In genomic region chr18:67634631-67635338, GRCh38 we compare ENCODE assay signal across 17 cellular contexts.
A peak's percentile ranks its signal among the peaks of the same experiment; 100 is the strongest.
DNase-seq lines count a peak whose midpoint lies in the region; ATAC-seq and TF ChIP-seq lines count a peak whose summit lies in the region.
"Had no signal": no experiment of that assay in that cellular context is flagged by ENCODE, and none has a peak within 500 bp of the region (broad histone marks: within the 10 kb centered on the region; RNA-seq: fewer than 3 reads in every experiment).

No MANE protein-coding gene starts in this region.

- H3K4me1 Mint-ChIP-seq in activated T-helper 17 cell treated with anti-CD3 and anti-CD28 coated beads, Interleukin-2, amount 50 U/mL, for 72 hours, result no peaks in the 10 kb centered on the region
- no peaks in the 10 kb centered on the region for H3K4me1 Mint-ChIP-seq in type B pancreatic cell (ENCODE audit: unreplicated experiment)

- H3K4me1 ChIP-seq in HUES6 (ENCODE audit: control insufficient read depth, insufficient read depth, low read length) (peaks cover 53% of the 10 kb centered on the region), SJCRH30 (peaks cover 13% of the 10 kb centered on the region)

- H3K27me3 ChIP-seq in HUES6 (ENCODE audit: control insufficient read depth, insufficient read depth, low read length) (no peaks in the 10 kb centered on the region), SJCRH30 (no peaks in the 10 kb centered on the region)

- no peaks in the 10 kb centered on the region for H3K9me3 Mint-ChIP-seq in activated T-helper 17 cell treated with anti-CD3 and anti-CD28 coated beads, Interleukin-2, amount 50 U/mL, for 72 hours
- H3K9me3 Mint-ChIP-seq in type B pancreatic cell, result no peaks in the 10 kb centered on the region

- DNase-seq in ELF-1 (ENCODE audit: low read depth, low spot score) (peak; percentile 6), SJCRH30 (peak; percentile 17 to 62), iPS-NIHi11 (ENCODE audit: low spot score) (peak; percentile 58), MV-4-11 (lab: John Stamatoyannopoulos, UW) (no peak), type B pancreatic cell (ENCODE audit: extremely low spot score, unreplicated experiment) (no peak), activated gamma-delta T cell (lab: John Stamatoyannopoulos, UW) (no peak)
- DNase-seq: Calu3; CD4-positive, alpha-beta T cell; Kasumi-1; NCI-H1436; NCI-H2029 treated with DMSO at 0.1 percent for 48 hours; NCI-H345; NCI-H526 treated with DMSO at 0.1 percent for 48 hours; PC-3 had no signal

- no peaks in the 10 kb centered on the region for H3K36me3 Mint-ChIP-seq in activated T-helper 17 cell treated with anti-CD3 and anti-CD28 coated beads, Interleukin-2, amount 50 U/mL, for 72 hours (ENCODE audit: low read depth)
- no peaks in the 10 kb centered on the region for H3K36me3 Mint-ChIP-seq in type B pancreatic cell

- H3K27ac ChIP-seq in HUES6 (ENCODE audit: low read depth, low read length) (peak overlapping the region; percentile 73), SJCRH30 (peak overlapping the region; percentile 69)

- peak overlapping the region; percentile 20; the same call in 1 of the 2 replicates for H3K4me3 ChIP-seq in HUES6 (ENCODE audit: low read depth, low read length)
- no peak overlapping the region for H3K4me3 ChIP-seq in SJCRH30

- H3K27me3 Mint-ChIP-seq in activated T-helper 17 cell treated with anti-CD3 and anti-CD28 coated beads, Interleukin-2, amount 50 U/mL, for 72 hours, result peaks cover 7% of the 10 kb centered on the region
- peaks cover 12% of the 10 kb centered on the region for H3K27me3 Mint-ChIP-seq in type B pancreatic cell
- H3K27me3 Mint-ChIP-seq: CD4-positive, alpha-beta T cell had no signal

- H3K9me3 ChIP-seq in HUES6 (ENCODE audit: control insufficient read depth, insufficient read depth, low read depth, low read length), result no peaks in the 10 kb centered on the region
- H3K9me3 ChIP-seq in SJCRH30 (replicated peaks), result no peaks in the 10 kb centered on the region

- H3K36me3 ChIP-seq in HUES6 (ENCODE audit: control insufficient read depth, insufficient read depth, low read length) (no peaks in the 10 kb centered on the region), SJCRH30 (no peaks in the 10 kb centered on the region)

- H3K4me3 Mint-ChIP-seq in activated T-helper 17 cell treated with anti-CD3 and anti-CD28 coated beads, Interleukin-2, amount 50 U/mL, for 72 hours, result no peak overlapping the region
- H3K4me3 Mint-ChIP-seq in type B pancreatic cell, result no peak overlapping the region
- H3K4me3 Mint-ChIP-seq: CD4-positive, alpha-beta T cell had no signal

- no peak overlapping the region for H3K27ac Mint-ChIP-seq in activated T-helper 17 cell treated with anti-CD3 and anti-CD28 coated beads, Interleukin-2, amount 50 U/mL, for 72 hours
- H3K27ac Mint-ChIP-seq in type B pancreatic cell, result no peak overlapping the region
- H3K27ac Mint-ChIP-seq: CD4-positive, alpha-beta T cell had no signal

- H3K9ac ChIP-seq in HUES6 (ENCODE audit: low read length), result peak overlapping the region; percentile 17

- ATAC-seq in activated T-helper 17 cell treated with anti-CD3 and anti-CD28 coated beads, Interleukin-2, amount 50 U/mL, for 72 hours (replicated peaks), result no peak
- ATAC-seq: PC-3, Right ventricle myocardium inferior had no signal

- no peak for TF ChIP-seq CTCF in type B pancreatic cell (conservative IDR thresholded peaks at IDR 0.05)

Comparison
In these comparisons a context has a peak if more than half of its experiments do, and no peak if none do; other contexts are left out.
1. DNase-seq: peak in ELF-1 (single experiment), SJCRH30 (2 of 2) and iPS-NIHi11 (single experiment); none in MV-4-11 (single experiment), type B pancreatic cell (single experiment) and activated gamma-delta T cell (single experiment).